In the genomic region with DNA sequence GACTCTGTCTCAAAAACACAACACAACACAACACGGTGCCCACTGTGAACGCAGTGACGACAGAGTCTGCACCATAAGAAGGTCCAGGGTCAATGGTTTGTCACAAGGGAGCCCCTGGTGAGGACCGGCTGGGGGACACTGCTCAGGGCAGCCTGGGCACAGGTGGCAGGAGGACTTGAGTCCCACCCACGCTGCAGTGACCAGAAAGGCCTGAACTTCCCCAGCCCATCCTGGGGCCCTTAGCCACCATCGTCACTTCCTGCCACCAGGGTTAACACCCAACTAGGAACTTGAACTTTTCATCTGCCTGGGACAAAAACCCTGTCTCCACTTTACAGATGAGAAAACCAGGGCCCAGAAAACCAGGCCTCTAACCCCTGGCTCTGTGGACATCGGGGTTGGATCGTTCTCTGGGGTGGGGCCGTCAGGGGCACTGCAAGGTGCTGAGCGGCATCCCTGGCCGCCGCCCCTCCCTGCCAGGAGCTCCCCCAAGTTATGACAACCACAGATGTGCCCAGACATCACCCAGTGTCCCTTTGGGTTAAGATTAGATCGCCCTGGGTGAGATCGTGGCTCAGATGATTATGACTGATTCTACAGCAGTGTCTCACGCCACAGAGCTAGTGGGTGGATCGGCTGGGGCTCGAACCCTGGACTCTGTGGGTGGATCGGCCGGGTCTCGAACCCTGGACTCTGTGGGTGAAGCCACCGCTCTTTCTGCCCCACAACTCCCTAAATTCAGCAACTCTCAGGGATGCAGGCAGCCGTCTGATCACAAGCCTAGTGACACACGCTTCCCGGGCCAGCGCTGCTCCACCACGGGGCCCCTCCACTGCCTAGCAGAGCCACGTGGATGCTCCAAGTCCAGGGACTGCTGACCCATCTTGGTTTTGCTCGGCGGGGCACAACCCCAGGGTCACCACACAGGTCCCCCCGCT, we compare ENCODE assay signal across 10 cellular contexts. TPM values are rescaled to one million over a fixed set of nuclear protein-coding genes. Genes with fewer than 3 reads are reported as not detected.
DNase-seq lines count a peak whose midpoint lies in the region; ATAC-seq lines count a peak whose summit lies in the region.
"Had no signal": no experiment of that assay in that cellular context is flagged by ENCODE, and none has a peak within 500 bp of the region (broad histone marks: within the 10 kb centered on the region; RNA-seq: fewer than 3 reads in every experiment).

No MANE protein-coding gene starts in this region.

- ATAC-seq in activated CD8-positive, alpha-beta T cell treated with anti-CD3 and anti-CD28 coated beads, Interleukin-2, amount 10 ng/mL, durations not matched to agents 7 days and 5 days, result peak; percentile 35
- ATAC-seq in left lobe of liver (peak; percentile 16), HG02870 (IDR thresholded peaks at IDR 0.05; ENCODE audit: unreplicated experiment) (no peak), HG02588 (IDR thresholded peaks at IDR 0.05; ENCODE audit: unreplicated experiment) (no peak)
- ATAC-seq: HCT116 had no signal

- H3K27me3 Mint-ChIP-seq in activated CD8-positive, alpha-beta T cell treated with anti-CD3 and anti-CD28 coated beads, Interleukin-2, amount 10 ng/mL, durations not matched to agents 7 days and 5 days (ENCODE audit: low read depth), result no peaks in the 10 kb centered on the region

- no peaks in the 10 kb centered on the region for H3K9me3 Mint-ChIP-seq in activated CD8-positive, alpha-beta T cell treated with anti-CD3 and anti-CD28 coated beads, Interleukin-2, amount 10 ng/mL, durations not matched to agents 7 days and 5 days (ENCODE audit: insufficient read depth)

- POLR2A ChIA-PET in activated CD8-positive, alpha-beta T cell treated with anti-CD3 and anti-CD28 coated beads, Interleukin-2, amount 10 ng/mL, durations not matched to agents 7 days and 5 days (lab: Charles Lee), result interaction anchor here (1.2 to 6.2 kb wide), 4 partner anchors 12 to 33 kb away, joined by 5 to 93 read pairs (median 9); partner anchors contain the start of genes IZUMO4, MKNK2 and MOB3A

- H3K27ac Mint-ChIP-seq in activated CD8-positive, alpha-beta T cell treated with anti-CD3 and anti-CD28 coated beads, Interleukin-2, amount 10 ng/mL, durations not matched to agents 7 days and 5 days, result peak overlapping the region; percentile 98

- CTCF ChIA-PET in activated CD8-positive, alpha-beta T cell treated with anti-CD3 and anti-CD28 coated beads, Interleukin-2, amount 10 ng/mL, durations not matched to agents 7 days and 5 days (lab: Charles Lee), result interaction anchor here (1.3 to 1.7 kb wide), 3 partner anchors 13 to 63 kb away, joined by 3 to 14 read pairs (median 6); partner anchors contain the start of gene MOB3A

- peaks cover 54% of the 10 kb centered on the region for H3K4me1 Mint-ChIP-seq in activated CD8-positive, alpha-beta T cell treated with anti-CD3 and anti-CD28 coated beads, Interleukin-2, amount 10 ng/mL, durations not matched to agents 7 days and 5 days (ENCODE audit: low read depth)

- peak overlapping the region; percentile 99 for H3K4me3 Mint-ChIP-seq in activated CD8-positive, alpha-beta T cell treated with anti-CD3 and anti-CD28 coated beads, Interleukin-2, amount 10 ng/mL, durations not matched to agents 7 days and 5 days

- peaks cover 88% of the 10 kb centered on the region for H3K36me3 Mint-ChIP-seq in activated CD8-positive, alpha-beta T cell treated with anti-CD3 and anti-CD28 coated beads, Interleukin-2, amount 10 ng/mL, durations not matched to agents 7 days and 5 days (ENCODE audit: low read depth)

- peak; percentile 45 for DNase-seq in stimulated activated CD4-positive, alpha-beta T cell treated with anti-CD3 and anti-CD28 coated beads, Interleukin-1b, Interleukin-23, amount 100 ng/mL, for 48 hours
- DNase-seq in stimulated activated CD4-positive, alpha-beta T cell treated with anti-CD3 and anti-CD28 coated beads, Interleukin-4, amount 100 ng/mL, for 1 hour, result no peak
- DNase-seq in activated CD8-positive, alpha-beta T cell treated with anti-CD3 and anti-CD28 coated beads, Interleukin-2, amount 10 ng/mL, durations not matched to agents 7 days and 5 days, result peak; percentile 80
- DNase-seq in left lobe of liver (ENCODE audit: low spot score), result no peak
- DNase-seq in NCI-H2081 (lab: John Stamatoyannopoulos, UW), result no peak
- no peak for DNase-seq in putamen (ENCODE audit: low spot score)
- DNase-seq: NCI-H1105 treated with DMSO at 0.1 percent for 48 hours had no signal

RNA-seq across cellular contexts. Expression of gene MOB3A, which starts 14.0 kb away (rescaled TPM):
- total RNA-seq in activated CD8-positive, alpha-beta T cell treated with anti-CD3 and anti-CD28 coated beads, Interleukin-2, amount 10 ng/mL, durations not matched to agents 7 days and 5 days, result 100 to 1,000 TPM; 235 to 240 TPM
- total RNA-seq in left lobe of liver, result 11.2 TPM

RNA-seq across cellular contexts. Expression of gene IZUMO4, which starts 14.6 kb away (rescaled TPM):
- 1 to 10 TPM; 8.7 to 9.5 TPM for total RNA-seq in activated CD8-positive, alpha-beta T cell treated with anti-CD3 and anti-CD28 coated beads, Interleukin-2, amount 10 ng/mL, durations not matched to agents 7 days and 5 days
- 5.2 TPM for total RNA-seq in left lobe of liver

RNA-seq across cellular contexts. Expression of gene MKNK2, which starts 31.1 kb away (rescaled TPM):
- 100 to 1,000 TPM; 332 to 348 TPM for total RNA-seq in activated CD8-positive, alpha-beta T cell treated with anti-CD3 and anti-CD28 coated beads, Interleukin-2, amount 10 ng/mL, durations not matched to agents 7 days and 5 days
- 149 TPM for total RNA-seq in left lobe of liver

Comparison
In these comparisons a context has a peak if more than half of its experiments do, and no peak if none do; other contexts are left out.
1. DNase-seq: peak in stimulated activated CD4-positive, alpha-beta T cell treated with anti-CD3 and anti-CD28 coated beads, Interleukin-1b, Interleukin-23, amount 100 ng/mL, for 48 hours (single experiment) and activated CD8-positive, alpha-beta T cell treated with anti-CD3 and anti-CD28 coated beads, Interleukin-2, amount 10 ng/mL, durations not matched to agents 7 days and 5 days (single experiment); none in stimulated activated CD4-positive, alpha-beta T cell treated with anti-CD3 and anti-CD28 coated beads, Interleukin-4, amount 100 ng/mL, for 1 hour (single experiment), left lobe of liver (single experiment), NCI-H2081 (0 of 2) and putamen (single experiment).
2. ATAC-seq: peak in activated CD8-positive, alpha-beta T cell treated with anti-CD3 and anti-CD28 coated beads, Interleukin-2, amount 10 ng/mL, durations not matched to agents 7 days and 5 days (single experiment) and left lobe of liver (single experiment); none in HG02870 (single experiment) and HG02588 (single experiment).
3. RNA of gene MOB3A, which starts 14.0 kb away (total RNA-seq): 235 to 240 TPM in activated CD8-positive, alpha-beta T cell treated with anti-CD3 and anti-CD28 coated beads, Interleukin-2, amount 10 ng/mL, durations not matched to agents 7 days and 5 days; 11.2 TPM in left lobe of liver (single experiment); every median in the first group is over 10 times any median in the second.